Comparison of ENCODE assay signal across 10 cellular contexts in genomic region chr1:204461331-204462228, GRCh38. TPM values are rescaled to one million over a fixed set of nuclear protein-coding genes. Genes with fewer than 3 reads are reported as not detected.
DNase-seq lines count a peak whose midpoint lies in the region; ATAC-seq and TF ChIP-seq lines count a peak whose summit lies in the region.
"Had no signal": no experiment of that assay in that cellular context is flagged by ENCODE, and none has a peak within 500 bp of the region (broad histone marks: within the 10 kb centered on the region; RNA-seq: fewer than 3 reads in every experiment).

No MANE protein-coding gene starts in this region.

- peak in 2 of 3 donors; percentile 83 to 85 for DNase-seq in Peyer's patch
- DNase-seq in central memory CD8-positive, alpha-beta T cell (ENCODE audit: low spot score in 2 of 2) = no peak
- DNase-seq in sigmoid colon = no peak
- no peak for DNase-seq in WTC11 (ENCODE audit: low spot score)
- DNase-seq in D341Med (ENCODE audit: low spot score) = no peak
- no peak for DNase-seq in hepatocyte (ENCODE audit: low spot score)
- no peak for DNase-seq in NCI-H146 treated with DMSO at 0.1 percent for 48 hours (lab: John Stamatoyannopoulos, UW; ENCODE audit: unreplicated experiment)
- DNase-seq: NCI-H2029 treated with DMSO at 0.1 percent for 48 hours, trophoblast cell had no signal

- H3K79me2 ChIP-seq in hepatocyte = no peaks in the 10 kb centered on the region

- no peak for TF ChIP-seq EP300 in sigmoid colon (IDR thresholded peaks at IDR 0.05)

- peaks cover 0 to 95% (median 5%) of the 10 kb centered on the region in 3 donors for H3K36me3 ChIP-seq in Peyer's patch
- peaks cover 0 to 89% (median 29%) of the 10 kb centered on the region in 4 donors for H3K36me3 ChIP-seq in sigmoid colon
- no peaks in the 10 kb centered on the region for H3K36me3 ChIP-seq in hepatocyte (replicated peaks; ENCODE audit: insufficient read depth, low read depth)

- no peaks in the 10 kb centered on the region for H4K20me1 ChIP-seq in hepatocyte (ENCODE audit: insufficient read depth, poor library complexity, severe bottlenecking)

- intact Hi-C loops in sigmoid colon (cut with DNase I) = no loop called here

- peaks cover 37% of the 10 kb centered on the region for H3K4me1 Mint-ChIP-seq in central memory CD8-positive, alpha-beta T cell
- H3K4me1 Mint-ChIP-seq in WTC11 = peaks cover 23% of the 10 kb centered on the region

- peak overlapping the region; percentile 32 to 80 (median 51) for H3K27ac ChIP-seq in Peyer's patch
- H3K27ac ChIP-seq in sigmoid colon = peak overlapping the region; percentile 13 to 52 (median 33)
- H3K27ac ChIP-seq in hepatocyte = no peak overlapping the region

- no peaks in the 10 kb centered on the region for H3K9me3 ChIP-seq in Peyer's patch
- H3K9me3 ChIP-seq in sigmoid colon = no peaks in the 10 kb centered on the region
- no peaks in the 10 kb centered on the region for H3K9me3 ChIP-seq in hepatocyte (ENCODE audit: low read depth)

- no peak overlapping the region for H2AFZ ChIP-seq in hepatocyte

- no peaks in the 10 kb centered on the region for H3K9me2 ChIP-seq in hepatocyte (replicated peaks; ENCODE audit: insufficient read depth)

- H3K4me1 ChIP-seq in Peyer's patch = peaks cover 0 to 43% (median 21%) of the 10 kb centered on the region in 4 donors
- peaks cover 0 to 28% (median 27%) of the 10 kb centered on the region in 4 donors for H3K4me1 ChIP-seq in sigmoid colon
- peaks cover 7% of the 10 kb centered on the region for H3K4me1 ChIP-seq in hepatocyte (ENCODE audit: insufficient read depth)

- 52 to 86% methylated on average over 11 of the region's 11 CpGs for WGBS in sigmoid colon, 2 donors
- WGBS in hepatocyte (ENCODE audit: low lambda C conversion rate, missing lambda C conversion rate) = 85% methylated on average over 11 of the region's 11 CpGs

- TF ChIP-seq POLR2A in Peyer's patch (IDR thresholded peaks at IDR 0.05) (no peak), sigmoid colon (IDR thresholded peaks at IDR 0.05) (no peak)

- H3K36me3 Mint-ChIP-seq in central memory CD8-positive, alpha-beta T cell (ENCODE audit: insufficient read depth) = peaks cover 5% of the 10 kb centered on the region
- H3K36me3 Mint-ChIP-seq in WTC11 = peaks cover 26% of the 10 kb centered on the region

- H3K4me2 ChIP-seq in hepatocyte = no peak overlapping the region

- no peaks in the 10 kb centered on the region for H3K27me3 Mint-ChIP-seq in central memory CD8-positive, alpha-beta T cell
- H3K27me3 Mint-ChIP-seq in WTC11 (ENCODE audit: low read depth) = no peaks in the 10 kb centered on the region

- no peak overlapping the region for H3K4me3 ChIP-seq in Peyer's patch
- H3K4me3 ChIP-seq in sigmoid colon = no peak overlapping the region
- H3K4me3 ChIP-seq in hepatocyte = no peak overlapping the region

- TF ChIP-seq CTCF in Peyer's patch (IDR thresholded peaks at IDR 0.05) (no peak), sigmoid colon (IDR thresholded peaks at IDR 0.05) (no peak), WTC11 (IDR thresholded peaks at IDR 0.05) (no peak), hepatocyte (IDR thresholded peaks at IDR 0.05; ENCODE audit: poor library complexity) (no peak)

- peak; percentile 41 for ATAC-seq in GM18511 (IDR thresholded peaks at IDR 0.05; ENCODE audit: unreplicated experiment)
- ATAC-seq in central memory CD8-positive, alpha-beta T cell (replicated peaks; ENCODE audit: extremely low read depth, poor library complexity, severe bottlenecking) = peak; percentile 46
- ATAC-seq in WTC11 = no peak

- POLR2A ChIA-PET in WTC11 (lab: Charles Lee) = no interaction called here

- H3K27ac Mint-ChIP-seq in central memory CD8-positive, alpha-beta T cell (ENCODE audit: low read depth) = peak overlapping the region; percentile 90
- H3K27ac Mint-ChIP-seq in WTC11 = no peak overlapping the region

- CTCF ChIA-PET in WTC11 (lab: Charles Lee) = interaction anchor here (1.1 to 7.6 kb wide), 3 partner anchors 15 to 42 kb away, joined by 3 to 63 read pairs (median 6); partner anchors contain the start of gene PIK3C2B

- H3K4me3 Mint-ChIP-seq in central memory CD8-positive, alpha-beta T cell = peak overlapping the region; percentile 20
- no peak overlapping the region for H3K4me3 Mint-ChIP-seq in WTC11

- H3K27me3 ChIP-seq in Peyer's patch (no peaks in the 10 kb centered on the region), sigmoid colon (no peaks in the 10 kb centered on the region), hepatocyte (no peaks in the 10 kb centered on the region)

- no peaks in the 10 kb centered on the region for H3K9me3 Mint-ChIP-seq in central memory CD8-positive, alpha-beta T cell
- H3K9me3 Mint-ChIP-seq in WTC11 = no peaks in the 10 kb centered on the region

TF ChIP-seq in WTC11, 78 proteins besides CTCF, POLR2A, EP300 and RAD21 (continues in another document):
- TF ChIP-seq RELA (CRISPR knock-in tag; IDR thresholded peaks at IDR 0.05; ENCODE audit: borderline replicate concordance) (no peak), ZNF425 (CRISPR knock-in tag; conservative IDR thresholded peaks at IDR 0.05) (no peak), ZNF671 (CRISPR knock-in tag; IDR thresholded peaks at IDR 0.05) (no peak), NR2C2 (CRISPR knock-in tag; IDR thresholded peaks at IDR 0.05) (no peak), IRF2 (CRISPR knock-in tag; IDR thresholded peaks at IDR 0.05; ENCODE audit: borderline replicate concordance, low read depth) (no peak), JUN (CRISPR knock-in tag; IDR thresholded peaks at IDR 0.05) (no peak), NFYB (CRISPR knock-in tag; conservative IDR thresholded peaks at IDR 0.05; ENCODE audit: low read depth) (no peak), FOXJ3 (CRISPR knock-in tag; IDR thresholded peaks at IDR 0.05; ENCODE audit: borderline replicate concordance) (no peak), E2F5 (CRISPR knock-in tag; IDR thresholded peaks at IDR 0.05) (no peak), KAT7 (CRISPR knock-in tag; IDR thresholded peaks at IDR 0.05; ENCODE audit: borderline replicate concordance) (no peak)

RNA-seq across cellular contexts. Expression of gene PIK3C2B, which starts 33.0 kb away (rescaled TPM):
- total RNA-seq in Peyer's patch (100 to 1,000 TPM in 3 of 4 donors, 10 to 100 TPM in 1; 68.5 to 162 (median 134) TPM), sigmoid colon (10 to 100 TPM in 3 of 4 donors, 1 to 10 TPM in 1; 9.2 to 29.9 (median 16.0) TPM), WTC11 (2021) (20.8 to 27.7 TPM (median 22.6 TPM) in 3 replicates), hepatocyte (19.7 and 26.0 TPM in 2 replicates)
- polyA plus RNA-seq in sigmoid colon (10 to 100 TPM; 11.4 to 47.6 (median 17.1) TPM), hepatocyte (15.5 and 18.8 TPM in 2 replicates)

RNA-seq across cellular contexts. Expression of gene PPP1R15B, which starts 50.0 kb away (rescaled TPM):
- total RNA-seq in Peyer's patch = 10 to 100 TPM; 33.8 to 90.5 (median 72.3) TPM
- total RNA-seq in sigmoid colon = 10 to 100 TPM; 40.0 to 44.7 (median 42.9) TPM
- polyA plus RNA-seq in sigmoid colon = 10 to 100 TPM in 1 of 3 donors, 1 to 10 TPM in 2; 9.0 to 31.3 (median 9.5) TPM
- 43.7 to 47.7 TPM (median 44.6 TPM) in 3 replicates for total RNA-seq in WTC11 (2021)
- total RNA-seq in hepatocyte = 66.9 and 77.0 TPM in 2 replicates
- 31.2 and 34.0 TPM in 2 replicates for polyA plus RNA-seq in hepatocyte

RNA-seq across cellular contexts. Expression of gene MDM4, which starts 54.6 kb away (rescaled TPM):
- total RNA-seq in Peyer's patch (100 to 1,000 TPM in 3 of 4 donors, 10 to 100 TPM in 1; 83.0 to 227 (median 125) TPM), sigmoid colon (10 to 100 TPM; 48.2 to 82.0 (median 53.1) TPM), WTC11 (2021) (73.5 to 76.2 TPM (median 74.1 TPM) in 3 replicates), hepatocyte (42.3 and 47.8 TPM in 2 replicates)
- polyA plus RNA-seq in sigmoid colon (10 to 100 TPM in 1 of 3 donors, 1 to 10 TPM in 2; 1.2 to 14.9 (median 1.8) TPM), hepatocyte (15.4 and 22.5 TPM in 2 replicates)

Comparison
In these comparisons a context has a peak if more than half of its experiments do, and no peak if none do; other contexts are left out.
1. DNase-seq: peak in Peyer's patch (2 of 3); none in central memory CD8-positive, alpha-beta T cell (0 of 2), sigmoid colon (single experiment), WTC11 (single experiment), D341Med (single experiment), hepatocyte (single experiment) and NCI-H146 treated with DMSO at 0.1 percent for 48 hours (single experiment).